In genomic region chr11:86553322-86553721, GRCh38 we compare ENCODE assay signal across 22 cellular contexts.
A peak's percentile ranks its signal among the peaks of the same experiment; 100 is the strongest.
DNase-seq lines count a peak whose midpoint lies in the region; ATAC-seq and TF ChIP-seq lines count a peak whose summit lies in the region.
"Had no signal": no experiment of that assay in that cellular context is flagged by ENCODE, and none has a peak within 500 bp of the region (broad histone marks: within the 10 kb centered on the region; RNA-seq: fewer than 3 reads in every experiment).

No MANE protein-coding gene starts in this region.

- H3K4me3 ChIP-seq in epithelial cell of esophagus (ENCODE audit: low read length): no peak overlapping the region
- H3K4me3 ChIP-seq: GM23338 had no signal

- no peak for TF ChIP-seq CTCF in epithelial cell of esophagus (IDR thresholded peaks at IDR 0.05; ENCODE audit: insufficient read depth, low read depth, low read length, missing control alignments)

- TF ChIP-seq RAD21 in Ishikawa (IDR thresholded peaks at IDR 0.05; ENCODE audit: low read depth): no peak

- TF ChIP-seq EP300 in Ishikawa (IDR thresholded peaks at IDR 0.05; ENCODE audit: borderline replicate concordance): no peak

- no peak for ATAC-seq in HG02588 (IDR thresholded peaks at IDR 0.05; ENCODE audit: unreplicated experiment)
- ATAC-seq: GM23338, PC-3, Right ventricle myocardium inferior had no signal

- peak; percentile 75 for DNase-seq in NCI-H69 (lab: John Stamatoyannopoulos, UW)
- DNase-seq in epithelial cell of esophagus (ENCODE audit: low read depth): peak; percentile 37
- DNase-seq in renal cortical epithelial cell (ENCODE audit: low read depth): peak; percentile 27
- no peak for DNase-seq in DMS53 treated with DMSO at 0.1 percent for 48 hours (lab: John Stamatoyannopoulos, UW; ENCODE audit: unreplicated experiment)
- DNase-seq in NCI-H2196 (lab: John Stamatoyannopoulos, UW; ENCODE audit: unreplicated experiment): no peak
- DNase-seq in activated CD4-positive, alpha-beta T cell treated with anti-CD3 and anti-CD28 coated beads for 4 hours: no peak
- DNase-seq: AML-193; Calu3; CD4-positive, CD25-positive, alpha-beta regulatory T cell; DND-41; GDM1; MM.1S; NCI-H1417; NCI-H1930; NCI-H2227 treated with DMSO at 0.1 percent for 48 hours; NCI-H526; PC-3; SK-N-SH had no signal

TF ChIP-seq in Ishikawa, 13 proteins besides CTCF, POLR2A, EP300 and RAD21:
- TF ChIP-seq TEAD4 (IDR thresholded peaks at IDR 0.05) (no peak), NFIC (IDR thresholded peaks at IDR 0.05) (peak; percentile 41; the same call in 1 of the 2 replicates), YY1 (IDR thresholded peaks at IDR 0.05; ENCODE audit: low read depth) (no peak)

Comparison
In these comparisons a context has a peak if more than half of its experiments do, and no peak if none do; other contexts are left out.
1. DNase-seq: peak in NCI-H69 (single experiment), epithelial cell of esophagus (single experiment) and renal cortical epithelial cell (single experiment); none in DMS53 treated with DMSO at 0.1 percent for 48 hours (single experiment), NCI-H2196 (single experiment) and activated CD4-positive, alpha-beta T cell treated with anti-CD3 and anti-CD28 coated beads for 4 hours (0 of 2).